In the genomic region with DNA sequence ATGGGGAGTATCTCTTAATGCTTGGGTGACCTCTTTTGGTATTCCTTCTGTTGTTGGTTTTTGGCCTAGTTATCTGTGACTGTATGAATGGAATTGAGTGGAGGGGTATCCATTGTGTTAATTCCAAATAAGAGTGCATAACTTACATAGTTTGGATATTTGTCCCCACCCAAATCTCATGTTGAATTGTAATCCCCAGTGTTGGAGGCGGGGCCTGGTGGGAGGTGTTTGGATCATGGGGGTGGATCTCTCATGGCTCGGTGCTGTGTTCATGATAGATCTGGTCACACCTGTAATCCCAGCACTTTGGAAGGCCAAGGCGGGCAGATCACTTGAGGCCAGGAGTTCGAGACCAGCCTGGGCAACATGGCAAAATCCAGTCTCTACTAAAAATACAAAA, we compare ENCODE assay signal across 6 cellular contexts. TPM values are rescaled to one million over a fixed set of nuclear protein-coding genes. Genes with fewer than 3 reads are reported as not detected.
DNase-seq lines count a peak whose midpoint lies in the region; ATAC-seq and TF ChIP-seq lines count a peak whose summit lies in the region.
"Not testable (repeated sequence)": the region's sequence is repeated elsewhere in the genome, so short reads cannot be mapped to it uniquely, and the experiment has no call there.

No MANE protein-coding gene starts in this region.

- not testable (repeated sequence) for H2BK15ac ChIP-seq in IMR-90 (ENCODE audit: low read depth, low read length); mesendoderm (replicated peaks; ENCODE audit: low read depth)

- H3K79me2 ChIP-seq in mesendoderm (ENCODE audit: control insufficient read depth, insufficient read depth, low read length), result not testable (repeated sequence)

- H3K4me3 Mint-ChIP-seq in progenitor cell of endocrine pancreas (ENCODE audit: low read depth), result peak overlapping the region; percentile 44

- not testable (repeated sequence) for H3K79me1 ChIP-seq in IMR-90 (ENCODE audit: low read depth in 1 of 2, low read length in 2 of 2); mesendoderm (ENCODE audit: low read length)

- H4K20me1 ChIP-seq in IMR-90 (ENCODE audit: insufficient read depth, low read length), result not testable (repeated sequence)

- not testable (repeated sequence) for H3K23ac ChIP-seq in IMR-90 (ENCODE audit: low read depth, low read length); mesendoderm (ENCODE audit: low read length)

- H3K4me2 ChIP-seq in IMR-90 (ENCODE audit: low read depth, low read length); mesendoderm (ENCODE audit: low read length): not testable (repeated sequence)

- dilution Hi-C loops in IMR-90 (cut with HindIII; ENCODE audit: low sequenced_read_pairs, unreplicated experiment), result not testable (repeated sequence)

- intact Hi-C loops in IMR-90 (cut with micrococcal nuclease); Panc1 (cut with micrococcal nuclease; ENCODE audit: unreplicated experiment); transverse colon (cut with DNase I; ENCODE audit: low total_unique reads): not testable (repeated sequence)

- H3K9ac ChIP-seq in IMR-90 (ENCODE audit: low read depth, low read length); mesendoderm (ENCODE audit: low read length): not testable (repeated sequence)

- TF ChIP-seq POLR2A in IMR-90 (IDR thresholded peaks at IDR 0.05; ENCODE audit: low read depth, low read length); transverse colon (IDR thresholded peaks at IDR 0.05): not testable (repeated sequence)

- not testable (repeated sequence) for H3K14ac ChIP-seq in IMR-90 (replicated peaks; ENCODE audit: low read depth, low read length)

- CTCF ChIA-PET in IMR-90 (lab: Yijun Ruan, JAX); Panc1 (lab: Charles Lee): not testable (repeated sequence)

- 0 out of 2 replicates have a peak overlapping the region, but pooled peaks have one; percentile 24 for H2BK20ac ChIP-seq in IMR-90 (ENCODE audit: low read depth, low read length)

- DNase-seq in IMR-90; Panc1 (ENCODE audit: low read depth, low spot score); progenitor cell of endocrine pancreas (ENCODE audit: low spot score, unreplicated experiment): not testable (repeated sequence)
- DNase-seq in fibroblast of the aortic adventitia (ENCODE audit: low read depth) (peak; percentile 45), mesendoderm (peak; percentile 57), transverse colon (peak; percentile 5)

- not testable (repeated sequence) for H2AK5ac ChIP-seq in IMR-90 (ENCODE audit: low read depth, low read length); mesendoderm (ENCODE audit: low read length)

- H3K18ac ChIP-seq in IMR-90 (ENCODE audit: low read depth, low read length); mesendoderm (ENCODE audit: low read length): not testable (repeated sequence)

- not testable (repeated sequence) for H3K56ac ChIP-seq in IMR-90 (ENCODE audit: extremely low read depth, insufficient read depth, low read length); mesendoderm (ENCODE audit: low read length)

- not testable (repeated sequence) for H3K36me3 Mint-ChIP-seq in progenitor cell of endocrine pancreas (ENCODE audit: insufficient read depth)

- H3K27me3 Mint-ChIP-seq in progenitor cell of endocrine pancreas, result not testable (repeated sequence)

- H3K27me3 ChIP-seq in IMR-90 (ENCODE audit: control insufficient read depth, insufficient read depth, low read length); Panc1 (ENCODE audit: control insufficient read depth, insufficient read depth, low read length); mesendoderm (ENCODE audit: insufficient read depth, low read length, poor library complexity); transverse colon: not testable (repeated sequence)

- not testable (repeated sequence) for TF ChIP-seq EP300 in transverse colon (IDR thresholded peaks at IDR 0.05; ENCODE audit: low read depth)

- 100% methylated on average over 2 of the region's 4 CpGs; no CpG with 5 or more reads in 1 of the 2 experiments for WGBS in IMR-90 (ENCODE audit: extremely low coverage in 2 of 2, insufficient read length in 1 of 2), 2 experiments
- no CpG with 5 or more reads among the region's 4 CpGs for WGBS in mesendoderm (ENCODE audit: extremely low coverage, insufficient coverage, low lambda C conversion rate)
- WGBS in transverse colon (ENCODE audit: low coverage in 1 of 2), 2 donors, result 91% methylated on average over 4 of the region's 4 CpGs; no CpG with 5 or more reads in 1 of the 2 donors

- H2AFZ ChIP-seq in IMR-90 (replicated peaks; ENCODE audit: low read length, poor library complexity), result not testable (repeated sequence)

- H3K27ac ChIP-seq in IMR-90 (ENCODE audit: insufficient read depth, low read length); mesendoderm (ENCODE audit: low read depth, low read length); transverse colon: not testable (repeated sequence)
- H3K27ac ChIP-seq in Panc1 (ENCODE audit: low read length), result peak overlapping the region; percentile 96; the same call in 1 of the 2 replicates

- H3K4me3 ChIP-seq in IMR-90 (ENCODE audit: insufficient read depth, low read depth, low read length); Panc1 (ENCODE audit: low read depth in 2 of 2, low read length in 2 of 2); fibroblast of the aortic adventitia (ENCODE audit: low read depth, low read length); mesendoderm (ENCODE audit: low read length); transverse colon: not testable (repeated sequence)

- not testable (repeated sequence) for BruUV-seq in IMR-90 (replicated peaks; lab: Mats Ljungman, UMichigan); Panc1 (replicated peaks; lab: Mats Ljungman, UMichigan)

- not testable (repeated sequence) for TF ChIP-seq RAD21 in IMR-90 (IDR thresholded peaks at IDR 0.05; ENCODE audit: low read length)

- H3K9me1 ChIP-seq in IMR-90 (ENCODE audit: insufficient read depth, low read length), result not testable (repeated sequence)

- H2AK9ac ChIP-seq in IMR-90 (replicated peaks; ENCODE audit: low read depth, low read length, poor library complexity), result not testable (repeated sequence)

- not testable (repeated sequence) for H4K5ac ChIP-seq in IMR-90 (ENCODE audit: low read depth, low read length); mesendoderm (ENCODE audit: low read length)

- not testable (repeated sequence) for H3K36me3 ChIP-seq in IMR-90 (ENCODE audit: control insufficient read depth, insufficient read depth, low read length); Panc1 (ENCODE audit: control insufficient read depth, insufficient read depth, low read length); mesendoderm (ENCODE audit: control insufficient read depth, insufficient read depth, low read length); transverse colon

- H3K9me3 Mint-ChIP-seq in progenitor cell of endocrine pancreas (ENCODE audit: low read depth), result not testable (repeated sequence)

- H3K4me1 Mint-ChIP-seq in progenitor cell of endocrine pancreas (ENCODE audit: low read depth), result not testable (repeated sequence)

- H2BK5ac ChIP-seq in IMR-90 (ENCODE audit: low read depth, low read length, poor library complexity, severe bottlenecking); mesendoderm (ENCODE audit: low read length): not testable (repeated sequence)

- not testable (repeated sequence) for H4K91ac ChIP-seq in IMR-90 (ENCODE audit: insufficient read depth, low read depth, low read length)

- TF ChIP-seq CTCF in IMR-90 (conservative IDR thresholded peaks at IDR 0.05; ENCODE audit: low read depth, low read length); Panc1 (IDR thresholded peaks at IDR 0.05); fibroblast of the aortic adventitia (IDR thresholded peaks at IDR 0.05; ENCODE audit: insufficient read depth, low read length); progenitor cell of endocrine pancreas (IDR thresholded peaks at IDR 0.05; ENCODE audit: unreplicated experiment); transverse colon (IDR thresholded peaks at IDR 0.05): not testable (repeated sequence)

- H3K27ac Mint-ChIP-seq in progenitor cell of endocrine pancreas, result peak overlapping the region; percentile 18

- H4K8ac ChIP-seq in IMR-90 (ENCODE audit: low read depth in 2 of 2, low read length in 2 of 2); mesendoderm (ENCODE audit: low read depth, low read length): not testable (repeated sequence)

- H2BK120ac ChIP-seq in IMR-90 (ENCODE audit: low read depth, low read length); mesendoderm (ENCODE audit: low read depth, low read length): not testable (repeated sequence)

- H3K4me1 ChIP-seq in IMR-90 (ENCODE audit: control insufficient read depth, insufficient read depth, low read length); mesendoderm (ENCODE audit: control insufficient read depth, low read depth, low read length): not testable (repeated sequence)
- H3K4me1 ChIP-seq in Panc1 (ENCODE audit: control insufficient read depth, insufficient read depth, low read length) (peaks cover 55% of the 10 kb centered on the region), transverse colon (peaks cover 11 to 47% (median 22%) of the 10 kb centered on the region in 4 donors)

- POLR2A ChIA-PET in IMR-90 (lab: Charles Lee; ENCODE audit: unreplicated experiment); Panc1 (lab: Charles Lee): not testable (repeated sequence)

- ATAC-seq in IMR-90 (ENCODE audit: low read depth); Panc1: not testable (repeated sequence)

- H3K9me3 ChIP-seq in IMR-90 (ENCODE audit: control insufficient read depth, insufficient read depth, low read length); Panc1 (ENCODE audit: control insufficient read depth, insufficient read depth, low read depth, low read length); transverse colon: not testable (repeated sequence)

- in situ Hi-C loops in IMR-90 (cut with MboI; ENCODE audit: low sequenced_read_pairs); Panc1 (cut with HindIII; ENCODE audit: low pct_unique_long_range_greater_than_20kb, low sequenced_read_pairs); transverse colon (cut with MboI; ENCODE audit: low pct_ligation_motif_present in 1 of 4, low pct_unique_long_range_greater_than_20kb in 1 of 4, low sequenced_read_pairs in 3 of 4): not testable (repeated sequence)

- not testable (repeated sequence) for H3K4ac ChIP-seq in IMR-90 (ENCODE audit: low read depth, low read length); mesendoderm (ENCODE audit: low read depth, low read length)

RNA-seq across cellular contexts. Expression of a gene that starts 13.2 kb away (rescaled TPM):
- total RNA-seq in IMR-90 (2012; rRNA removed) (304 and 320 TPM in 2 replicates), Panc1 (2021; ENCODE audit: unreplicated experiment) (79.9 TPM), fibroblast of the aortic adventitia (ENCODE audit: low replicate concordance) (22.2 and 44.1 TPM in 2 replicates), progenitor cell of endocrine pancreas (40.7 and 42.0 TPM in 2 replicates), transverse colon (100 to 1,000 TPM; 469 to 701 (median 567) TPM)
- polyA plus RNA-seq in IMR-90 (2012; rRNA removed), result 467 and 674 TPM in 2 replicates
- 405 and 1,457 TPM in 2 replicates for polyA plus RNA-seq in IMR-90 (2012; cell fraction: cytosol; rRNA removed)
- polyA plus RNA-seq in IMR-90 (2012; cell fraction: nucleus; rRNA removed; ENCODE audit: low replicate concordance), result 1,904 and 1,990 TPM in 2 replicates
- polyA plus RNA-seq in Panc1 (2012; ENCODE audit: insufficient read length), result 65.0 TPM
- 13.6 TPM for polyA plus RNA-seq in mesendoderm (2013, experiment 1 of 2)
- polyA plus RNA-seq in mesendoderm (2013, experiment 2 of 2), result 14.0 TPM

RNA-seq across cellular contexts. Expression of a gene that starts 49.9 kb away (rescaled TPM):
- 124 and 134 TPM in 2 replicates for total RNA-seq in IMR-90 (2012; rRNA removed)
- 185 and 192 TPM in 2 replicates for polyA plus RNA-seq in IMR-90 (2012; rRNA removed)
- 59.2 and 179 TPM in 2 replicates for polyA plus RNA-seq in IMR-90 (2012; cell fraction: cytosol; rRNA removed)
- polyA plus RNA-seq in IMR-90 (2012; cell fraction: nucleus; rRNA removed; ENCODE audit: low replicate concordance), result 128 and 132 TPM in 2 replicates
- total RNA-seq in Panc1 (2021; ENCODE audit: unreplicated experiment), result 206 TPM
- polyA plus RNA-seq in Panc1 (2012; ENCODE audit: insufficient read length), result 419 TPM
- 21.7 and 193 TPM in 2 replicates for total RNA-seq in fibroblast of the aortic adventitia (ENCODE audit: low replicate concordance)
- 55.0 TPM for polyA plus RNA-seq in mesendoderm (2013, experiment 1 of 2)
- polyA plus RNA-seq in mesendoderm (2013, experiment 2 of 2), result 57.1 TPM
- 150 and 158 TPM in 2 replicates for total RNA-seq in progenitor cell of endocrine pancreas
- total RNA-seq in transverse colon, result 100 to 1,000 TPM; 125 to 252 (median 184) TPM
